In genomic region chr18:35816003-35816402, GRCh38 we compare ENCODE assay signal across 27 cellular contexts.
"Had no signal": no experiment of that assay in that cellular context is flagged by ENCODE, and none has a peak within 500 bp of the region (broad histone marks: within the 10 kb centered on the region; RNA-seq: fewer than 3 reads in every experiment).

No MANE protein-coding gene starts in this region.

- H3K4me1 ChIP-seq: adrenal gland, body of pancreas, colonic mucosa, gastrocnemius medialis had no signal

- ATAC-seq: activated CD4-positive, alpha-beta T cell treated with anti-CD3 and anti-CD28 coated beads for 36 hours; activated CD8-positive, alpha-beta memory T cell treated with anti-CD3 and anti-CD28 coated beads, Interleukin-2, amount 10 ng/mL, durations not matched to agents 7 days and 5 days; activated CD8-positive, alpha-beta T cell treated with anti-CD3 and anti-CD28 coated beads, Interleukin-2, amount 10 ng/mL, durations not matched to agents 7 days and 5 days; activated naive CD8-positive, alpha-beta T cell treated with anti-CD3 and anti-CD28 coated beads, Interleukin-2, amount 50 U/mL, for 24 hours; body of pancreas; esophagus mucosa; foreskin keratinocyte; gastrocnemius medialis had no signal

- H3K9me3 ChIP-seq: adrenal gland, body of pancreas, colonic mucosa, gastrocnemius medialis had no signal

- H3K4me3 ChIP-seq: adrenal gland, body of pancreas, colonic mucosa, gastrocnemius medialis had no signal

- H3K27me3 ChIP-seq: adrenal gland, body of pancreas, colonic mucosa, gastrocnemius medialis had no signal

- H3K27ac ChIP-seq: adrenal gland, body of pancreas, colonic mucosa, foreskin keratinocyte, gastrocnemius medialis had no signal

- DNase-seq: activated CD4-positive, alpha-beta memory T cell treated with anti-CD3 and anti-CD28 coated beads for 36 hours; activated CD4-positive, alpha-beta T cell treated with anti-CD3 and anti-CD28 coated beads for 36 hours; activated CD4-positive, alpha-beta T cell treated with anti-CD3 and anti-CD28 coated beads, Interleukin-2, amount 10 ng/mL, durations not matched to agents 24 days and 14 days; activated CD4-positive, CD25-positive, alpha-beta regulatory T cell; activated CD4-positive, CD25-positive, alpha-beta regulatory T cell treated with anti-CD3 and anti-CD28 coated beads, Interleukin-2, amount 50 U/mL, for 72 hours; activated CD8-positive, alpha-beta memory T cell treated with anti-CD3 and anti-CD28 coated beads, Interleukin-2, amount 10 ng/mL, durations not matched to agents 7 days and 5 days; activated CD8-positive, alpha-beta memory T cell treated with anti-CD3 and anti-CD28 coated beads, Interleukin-2, amount 50 U/mL, for 4 hours; activated CD8-positive, alpha-beta T cell treated with anti-CD3 and anti-CD28 coated beads, Interleukin-2, amount 10 ng/mL, durations not matched to agents 7 days and 5 days; activated effector memory CD4-positive, alpha-beta T cell treated with anti-CD3 and anti-CD28 coated beads, Interleukin-2, amount 50 U/mL, for 16 hours; activated naive CD4-positive, alpha-beta T cell treated with anti-CD3 and anti-CD28 coated beads for 36 hours; activated naive CD8-positive, alpha-beta T cell treated with anti-CD3 and anti-CD28 coated beads for 36 hours; activated naive CD8-positive, alpha-beta T cell treated with anti-CD3 and anti-CD28 coated beads, Interleukin-2, amount 50 U/mL, for 24 hours; activated T-cell treated with anti-CD3 and anti-CD28 coated beads, Interleukin-2, amount 50 U/mL, for 1 hour; activated T-cell treated with anti-CD3 and anti-CD28 coated beads, Interleukin-2, amount 50 U/mL, for 48 hours; adrenal gland; amygdala; aorta; body of pancreas; central memory CD4-positive, alpha-beta T cell; cerebellar nuclear complex; colonic mucosa; effector CD8-positive, alpha-beta T cell; foreskin keratinocyte; gastrocnemius medialis; glutamatergic neuron; T-helper 2 cell had no signal

- H3K36me3 ChIP-seq: adrenal gland, colonic mucosa, gastrocnemius medialis had no signal
